ENCODE assay signal across 9 cellular contexts in genomic region chr2:38073211-38074005, GRCh38. TPM values are rescaled to one million over a fixed set of nuclear protein-coding genes. Genes with fewer than 3 reads are reported as not detected.
DNase-seq lines count a peak whose midpoint lies in the region; ATAC-seq and TF ChIP-seq lines count a peak whose summit lies in the region.
"Had no signal": no experiment of that assay in that cellular context is flagged by ENCODE, and none has a peak within 500 bp of the region (broad histone marks: within the 10 kb centered on the region; RNA-seq: fewer than 3 reads in every experiment).

No MANE protein-coding gene starts in this region.

- peaks cover 31% of the 10 kb centered on the region for H3K4me1 Mint-ChIP-seq in stimulated activated naive CD8-positive, alpha-beta T cell treated with anti-CD3 and anti-CD28 coated beads, Interleukin-15, Interleukin-2, amounts not matched to agents 100 ng/mL and 50 ng/mL, for 24 hours (ENCODE audit: low read depth)
- H3K4me1 Mint-ChIP-seq in natural killer cell: no peaks in the 10 kb centered on the region

- H3K27me3 ChIP-seq in ectodermal cell (ENCODE audit: control insufficient read depth, insufficient read depth, low read length, poor library complexity, severe bottlenecking): peaks cover 63% of the 10 kb centered on the region

- no peak overlapping the region for H3K27ac ChIP-seq in ectodermal cell (ENCODE audit: insufficient read depth, low read depth, low read length, poor library complexity, severe bottlenecking)
- H3K27ac ChIP-seq: epithelial cell of prostate had no signal

- peak overlapping the region; percentile 24 for H3K4me3 ChIP-seq in ectodermal cell (ENCODE audit: insufficient read depth, low read depth, low read length)

- H3K36me3 Mint-ChIP-seq in stimulated activated naive CD8-positive, alpha-beta T cell treated with anti-CD3 and anti-CD28 coated beads, Interleukin-15, Interleukin-2, amounts not matched to agents 100 ng/mL and 50 ng/mL, for 24 hours (ENCODE audit: low read depth): peaks cover 3% of the 10 kb centered on the region
- H3K36me3 Mint-ChIP-seq in natural killer cell: no peaks in the 10 kb centered on the region

- H3K9me3 ChIP-seq in ectodermal cell (ENCODE audit: control insufficient read depth, low read length): no peaks in the 10 kb centered on the region

- no peak overlapping the region for H3K27ac Mint-ChIP-seq in stimulated activated naive CD8-positive, alpha-beta T cell treated with anti-CD3 and anti-CD28 coated beads, Interleukin-15, Interleukin-2, amounts not matched to agents 100 ng/mL and 50 ng/mL, for 24 hours
- no peak overlapping the region for H3K27ac Mint-ChIP-seq in natural killer cell

- H3K27me3 Mint-ChIP-seq in stimulated activated naive CD8-positive, alpha-beta T cell treated with anti-CD3 and anti-CD28 coated beads, Interleukin-15, Interleukin-2, amounts not matched to agents 100 ng/mL and 50 ng/mL, for 24 hours: peaks cover 61% of the 10 kb centered on the region
- peaks cover 20 to 29% of the 10 kb centered on the region in 2 donors for H3K27me3 Mint-ChIP-seq in natural killer cell (ENCODE audit: low read depth in 2 of 2)

- H3K36me3 ChIP-seq in ectodermal cell (ENCODE audit: control insufficient read depth, insufficient read depth, low read length): no peaks in the 10 kb centered on the region

- no peak for DNase-seq in stimulated activated naive CD8-positive, alpha-beta T cell treated with anti-CD3 and anti-CD28 coated beads, Interleukin-15, Interleukin-2, amounts not matched to agents 100 U/mL and 50 U/mL, for 24 hours
- DNase-seq in natural killer cell: no peak
- no peak for DNase-seq in T-helper 9 cell
- no peak for DNase-seq in kidney tubule cell (ENCODE audit: low spot score)

- ATAC-seq in stimulated activated naive CD8-positive, alpha-beta T cell treated with anti-CD3 and anti-CD28 coated beads, Interleukin-15, Interleukin-2, amounts not matched to agents 100 U/mL and 50 U/mL, for 24 hours: no peak
- no peak for ATAC-seq in natural killer cell
- ATAC-seq in HG02981 (IDR thresholded peaks at IDR 0.05; ENCODE audit: unreplicated experiment): no peak
- no peak for ATAC-seq in HG03135 (IDR thresholded peaks at IDR 0.05; ENCODE audit: unreplicated experiment)

- intact Hi-C loops in natural killer cell (cut with micrococcal nuclease): no loop called here

- WGBS in ectodermal cell, 2 experiments: 24 to 28% methylated on average over 32 of the region's 32 CpGs

- no peak for TF ChIP-seq CTCF in natural killer cell (IDR thresholded peaks at IDR 0.05)

- H3K4me1 ChIP-seq in ectodermal cell (ENCODE audit: control insufficient read depth, insufficient read depth, low read length): peaks cover 17% of the 10 kb centered on the region

- H3K4me3 Mint-ChIP-seq in stimulated activated naive CD8-positive, alpha-beta T cell treated with anti-CD3 and anti-CD28 coated beads, Interleukin-15, Interleukin-2, amounts not matched to agents 100 ng/mL and 50 ng/mL, for 24 hours: peak overlapping the region; percentile 63
- peak overlapping the region; percentile 31 for H3K4me3 Mint-ChIP-seq in natural killer cell

- no peaks in the 10 kb centered on the region for H3K9me3 Mint-ChIP-seq in stimulated activated naive CD8-positive, alpha-beta T cell treated with anti-CD3 and anti-CD28 coated beads, Interleukin-15, Interleukin-2, amounts not matched to agents 100 ng/mL and 50 ng/mL, for 24 hours
- no peaks in the 10 kb centered on the region for H3K9me3 Mint-ChIP-seq in natural killer cell

RNA-seq across cellular contexts. Expression of gene CYP1B1, which starts 2.5 kb away (rescaled TPM):
- 2.4 TPM for polyA plus RNA-seq in ectodermal cell (2013, experiment 1 of 4)
- polyA plus RNA-seq in ectodermal cell (2013, experiment 2 of 4): 2.2 TPM
- polyA plus RNA-seq in ectodermal cell (2013, experiment 3 of 4): 2.3 TPM
- polyA plus RNA-seq in ectodermal cell (2013, experiment 4 of 4): 3.2 TPM
- total RNA-seq in natural killer cell: 1 to 10 TPM in 2 of 3 donors, not detected in 1; 1.4 to 5.0 TPM
